In the genomic region with DNA sequence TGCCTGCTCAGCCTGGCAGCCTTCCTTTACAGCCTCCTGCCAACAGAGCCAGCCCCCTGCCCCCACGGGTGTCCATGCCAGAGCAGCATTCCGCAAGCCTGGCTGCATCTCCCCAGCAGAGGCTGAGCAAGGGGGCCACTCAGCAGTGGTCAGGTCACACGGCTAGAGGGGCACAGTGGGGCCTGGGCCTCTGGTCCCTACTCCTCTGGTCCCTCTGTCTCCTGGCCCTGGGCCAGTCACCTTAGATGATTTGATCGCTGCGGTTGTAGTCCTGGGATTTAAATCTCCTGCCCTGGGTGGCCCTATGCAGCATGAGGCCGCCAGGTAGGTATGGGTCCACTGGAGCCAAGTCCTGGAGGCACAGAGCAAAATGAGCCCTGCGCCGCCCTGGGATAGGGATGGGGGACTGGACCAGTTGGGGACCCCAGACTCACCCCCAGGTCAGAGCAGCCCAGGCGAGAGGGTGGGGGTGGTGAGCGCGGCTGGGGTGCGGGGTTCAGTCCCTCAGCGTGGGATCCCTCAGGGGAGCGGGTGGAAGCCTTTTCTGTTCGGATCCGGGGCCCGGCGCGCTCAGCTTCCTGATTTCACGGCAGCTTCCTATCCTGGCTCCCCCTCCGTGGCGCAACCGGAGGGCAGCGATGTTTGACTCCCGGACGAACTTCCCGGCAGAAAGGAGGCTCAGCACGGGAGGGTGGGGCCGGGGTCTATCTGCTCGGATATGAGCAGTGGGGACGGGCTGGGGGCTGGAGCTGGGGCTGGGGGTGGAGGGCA, we compare ENCODE assay signal across 1 cellular context.
A peak's percentile ranks its signal among the peaks of the same experiment; 100 is the strongest.
TF ChIP-seq lines count a peak whose summit lies in the region.

A gene (plus strand): TSS at position 138 of the 771 bp plus-strand sequence. CDS start 4,659 bp downstream, outside the sequence.

TF ChIP-seq in K562, 482 proteins besides CTCF, POLR2A, EP300 and RAD21 (continued from another document):
- TF ChIP-seq, protein P1, sequence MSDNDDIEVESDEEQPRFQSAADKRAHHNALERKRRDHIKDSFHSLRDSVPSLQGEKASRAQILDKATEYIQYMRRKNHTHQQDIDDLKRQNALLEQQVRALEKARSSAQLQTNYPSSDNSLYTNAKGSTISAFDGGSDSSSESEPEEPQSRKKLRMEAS (CRISPR knock-in tag; IDR thresholded peaks at IDR 0.05), result 0 out of 2 replicates have a peak, but pooled peaks have one; percentile 42
- TF ChIP-seq GABPB1 (CRISPR knock-in tag; IDR thresholded peaks at IDR 0.05), result peak; percentile 43; the same call in 1 of the 2 replicates
- TF ChIP-seq LARP7 (IDR thresholded peaks at IDR 0.05), result no peak
- TF ChIP-seq, protein P2, sequence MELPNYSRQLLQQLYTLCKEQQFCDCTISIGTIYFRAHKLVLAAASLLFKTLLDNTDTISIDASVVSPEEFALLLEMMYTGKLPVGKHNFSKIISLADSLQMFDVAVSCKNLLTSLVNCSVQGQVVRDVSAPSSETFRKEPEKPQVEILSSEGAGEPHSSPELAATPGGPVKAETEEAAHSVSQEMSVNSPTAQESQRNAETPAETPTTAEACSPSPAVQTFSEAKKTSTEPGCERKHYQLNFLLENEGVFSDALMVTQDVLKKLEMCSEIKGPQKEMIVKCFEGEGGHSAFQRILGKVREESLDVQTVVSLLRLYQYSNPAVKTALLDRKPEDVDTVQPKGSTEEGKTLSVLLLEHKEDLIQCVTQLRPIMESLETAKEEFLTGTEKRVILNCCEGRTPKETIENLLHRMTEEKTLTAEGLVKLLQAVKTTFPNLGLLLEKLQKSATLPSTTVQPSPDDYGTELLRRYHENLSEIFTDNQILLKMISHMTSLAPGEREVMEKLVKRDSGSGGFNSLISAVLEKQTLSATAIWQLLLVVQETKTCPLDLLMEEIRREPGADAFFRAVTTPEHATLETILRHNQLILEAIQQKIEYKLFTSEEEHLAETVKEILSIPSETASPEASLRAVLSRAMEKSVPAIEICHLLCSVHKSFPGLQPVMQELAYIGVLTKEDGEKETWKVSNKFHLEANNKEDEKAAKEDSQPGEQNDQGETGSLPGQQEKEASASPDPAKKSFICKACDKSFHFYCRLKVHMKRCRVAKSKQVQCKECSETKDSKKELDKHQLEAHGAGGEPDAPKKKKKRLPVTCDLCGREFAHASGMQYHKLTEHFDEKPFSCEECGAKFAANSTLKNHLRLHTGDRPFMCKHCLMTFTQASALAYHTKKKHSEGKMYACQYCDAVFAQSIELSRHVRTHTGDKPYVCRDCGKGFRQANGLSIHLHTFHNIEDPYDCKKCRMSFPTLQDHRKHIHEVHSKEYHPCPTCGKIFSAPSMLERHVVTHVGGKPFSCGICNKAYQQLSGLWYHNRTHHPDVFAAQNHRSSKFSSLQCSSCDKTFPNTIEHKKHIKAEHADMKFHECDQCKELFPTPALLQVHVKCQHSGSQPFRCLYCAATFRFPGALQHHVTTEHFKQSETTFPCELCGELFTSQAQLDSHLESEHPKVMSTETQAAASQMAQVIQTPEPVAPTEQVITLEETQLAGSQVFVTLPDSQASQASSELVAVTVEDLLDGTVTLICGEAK (IDR thresholded peaks at IDR 0.05), result peak; percentile 42
- TF ChIP-seq, protein P2 (CRISPR knock-in tag; IDR thresholded peaks at IDR 0.05), result no peak
- no peak for TF ChIP-seq CAMTA2 (CRISPR knock-in tag; conservative IDR thresholded peaks at IDR 0.05)
- no peak for TF ChIP-seq TEAD4 (IDR thresholded peaks at IDR 0.05; ENCODE audit: low read length)
- TF ChIP-seq TEAD4 (CRISPR knock-in tag; IDR thresholded peaks at IDR 0.05; ENCODE audit: borderline replicate concordance), result peak; percentile 58; the same call in 1 of the 2 replicates
- TF ChIP-seq, protein P3, sequence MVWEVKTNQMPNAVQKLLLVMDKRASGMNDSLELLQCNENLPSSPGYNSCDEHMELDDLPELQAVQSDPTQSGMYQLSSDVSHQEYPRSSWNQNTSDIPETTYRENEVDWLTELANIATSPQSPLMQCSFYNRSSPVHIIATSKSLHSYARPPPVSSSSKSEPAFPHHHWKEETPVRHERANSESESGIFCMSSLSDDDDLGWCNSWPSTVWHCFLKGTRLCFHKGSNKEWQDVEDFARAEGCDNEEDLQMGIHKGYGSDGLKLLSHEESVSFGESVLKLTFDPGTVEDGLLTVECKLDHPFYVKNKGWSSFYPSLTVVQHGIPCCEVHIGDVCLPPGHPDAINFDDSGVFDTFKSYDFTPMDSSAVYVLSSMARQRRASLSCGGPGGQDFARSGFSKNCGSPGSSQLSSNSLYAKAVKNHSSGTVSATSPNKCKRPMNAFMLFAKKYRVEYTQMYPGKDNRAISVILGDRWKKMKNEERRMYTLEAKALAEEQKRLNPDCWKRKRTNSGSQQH (CRISPR knock-in tag; IDR thresholded peaks at IDR 0.05), result no peak
- no peak for TF ChIP-seq JUN (IDR thresholded peaks at IDR 0.05; ENCODE audit: borderline replicate concordance, low read depth, low read length)
- TF ChIP-seq JUN (CRISPR knock-in tag; IDR thresholded peaks at IDR 0.05; ENCODE audit: borderline replicate concordance), result peak; percentile 44; the same call in 1 of the 2 replicates
- TF ChIP-seq, protein P4, sequence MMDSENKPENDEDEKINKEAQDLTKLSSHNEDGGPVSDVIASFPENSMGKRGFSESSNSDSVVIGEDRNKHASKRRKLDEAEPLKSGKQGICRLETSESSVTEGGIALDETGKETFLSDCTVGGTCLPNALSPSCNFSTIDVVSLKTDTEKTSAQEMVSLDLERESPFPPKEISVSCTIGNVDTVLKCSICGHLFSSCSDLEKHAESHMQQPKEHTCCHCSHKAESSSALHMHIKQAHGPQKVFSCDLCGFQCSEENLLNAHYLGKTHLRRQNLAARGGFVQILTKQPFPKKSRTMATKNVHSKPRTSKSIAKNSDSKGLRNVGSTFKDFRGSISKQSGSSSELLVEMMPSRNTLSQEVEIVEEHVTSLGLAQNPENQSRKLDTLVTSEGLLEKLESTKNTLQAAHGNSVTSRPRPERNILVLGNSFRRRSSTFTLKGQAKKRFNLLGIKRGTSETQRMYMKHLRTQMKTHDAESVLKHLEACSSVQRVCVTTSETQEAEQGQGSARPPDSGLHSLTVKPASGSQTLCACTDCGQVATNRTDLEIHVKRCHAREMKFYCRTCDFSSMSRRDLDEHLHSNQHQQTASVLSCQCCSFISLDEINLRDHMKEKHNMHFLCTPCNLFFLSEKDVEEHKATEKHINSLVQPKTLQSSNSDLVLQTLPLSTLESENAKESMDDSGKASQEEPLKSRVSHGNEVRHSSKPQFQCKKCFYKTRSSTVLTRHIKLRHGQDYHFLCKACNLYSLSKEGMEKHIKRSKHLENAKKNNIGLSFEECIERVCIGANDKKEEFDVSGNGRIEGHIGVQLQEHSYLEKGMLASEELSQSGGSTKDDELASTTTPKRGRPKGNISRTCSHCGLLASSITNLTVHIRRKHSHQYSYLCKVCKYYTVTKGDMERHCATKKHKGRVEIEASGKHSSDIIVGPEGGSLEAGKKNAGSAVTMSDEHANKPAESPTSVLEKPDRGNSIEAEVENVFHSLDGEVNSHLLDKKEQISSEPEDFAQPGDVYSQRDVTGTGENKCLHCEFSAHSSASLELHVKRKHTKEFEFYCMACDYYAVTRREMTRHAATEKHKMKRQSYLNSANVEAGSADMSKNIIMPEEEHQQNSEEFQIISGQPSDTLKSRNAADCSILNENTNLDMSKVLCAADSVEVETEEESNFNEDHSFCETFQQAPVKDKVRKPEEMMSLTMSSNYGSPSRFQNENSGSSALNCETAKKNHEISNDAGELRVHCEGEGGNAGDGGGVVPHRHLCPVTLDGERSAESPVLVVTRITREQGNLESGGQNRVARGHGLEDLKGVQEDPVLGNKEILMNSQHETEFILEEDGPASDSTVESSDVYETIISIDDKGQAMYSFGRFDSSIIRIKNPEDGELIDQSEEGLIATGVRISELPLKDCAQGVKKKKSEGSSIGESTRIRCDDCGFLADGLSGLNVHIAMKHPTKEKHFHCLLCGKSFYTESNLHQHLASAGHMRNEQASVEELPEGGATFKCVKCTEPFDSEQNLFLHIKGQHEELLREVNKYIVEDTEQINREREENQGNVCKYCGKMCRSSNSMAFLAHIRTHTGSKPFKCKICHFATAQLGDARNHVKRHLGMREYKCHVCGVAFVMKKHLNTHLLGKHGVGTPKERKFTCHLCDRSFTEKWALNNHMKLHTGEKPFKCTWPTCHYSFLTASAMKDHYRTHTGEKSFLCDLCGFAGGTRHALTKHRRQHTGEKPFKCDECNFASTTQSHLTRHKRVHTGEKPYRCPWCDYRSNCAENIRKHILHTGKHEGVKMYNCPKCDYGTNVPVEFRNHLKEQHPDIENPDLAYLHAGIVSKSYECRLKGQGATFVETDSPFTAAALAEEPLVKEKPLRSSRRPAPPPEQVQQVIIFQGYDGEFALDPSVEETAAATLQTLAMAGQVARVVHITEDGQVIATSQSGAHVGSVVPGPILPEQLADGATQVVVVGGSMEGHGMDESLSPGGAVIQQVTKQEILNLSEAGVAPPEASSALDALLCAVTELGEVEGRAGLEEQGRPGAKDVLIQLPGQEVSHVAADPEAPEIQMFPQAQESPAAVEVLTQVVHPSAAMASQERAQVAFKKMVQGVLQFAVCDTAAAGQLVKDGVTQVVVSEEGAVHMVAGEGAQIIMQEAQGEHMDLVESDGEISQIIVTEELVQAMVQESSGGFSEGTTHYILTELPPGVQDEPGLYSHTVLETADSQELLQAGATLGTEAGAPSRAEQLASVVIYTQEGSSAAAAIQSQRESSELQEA (IDR thresholded peaks at IDR 0.05; ENCODE audit: low read depth), result no peak
- TF ChIP-seq GABPB2 (CRISPR knock-in tag; conservative IDR thresholded peaks at IDR 0.05), result no peak
- no peak for TF ChIP-seq U2AF1 (optimal IDR thresholded peaks at IDR 0.05; ENCODE audit: low read depth, low read length)
- TF ChIP-seq PHF21A (IDR thresholded peaks at IDR 0.05; ENCODE audit: borderline replicate concordance, low read depth), result no peak
- TF ChIP-seq POLR2H (tag; IDR thresholded peaks at IDR 0.05; ENCODE audit: low read depth), result no peak
- peak; percentile 16 for TF ChIP-seq HMGN3 (IDR thresholded peaks at IDR 0.05; ENCODE audit: borderline replicate concordance, extremely low read depth, insufficient read length, low read depth, low read length)
- TF ChIP-seq, protein P5, sequence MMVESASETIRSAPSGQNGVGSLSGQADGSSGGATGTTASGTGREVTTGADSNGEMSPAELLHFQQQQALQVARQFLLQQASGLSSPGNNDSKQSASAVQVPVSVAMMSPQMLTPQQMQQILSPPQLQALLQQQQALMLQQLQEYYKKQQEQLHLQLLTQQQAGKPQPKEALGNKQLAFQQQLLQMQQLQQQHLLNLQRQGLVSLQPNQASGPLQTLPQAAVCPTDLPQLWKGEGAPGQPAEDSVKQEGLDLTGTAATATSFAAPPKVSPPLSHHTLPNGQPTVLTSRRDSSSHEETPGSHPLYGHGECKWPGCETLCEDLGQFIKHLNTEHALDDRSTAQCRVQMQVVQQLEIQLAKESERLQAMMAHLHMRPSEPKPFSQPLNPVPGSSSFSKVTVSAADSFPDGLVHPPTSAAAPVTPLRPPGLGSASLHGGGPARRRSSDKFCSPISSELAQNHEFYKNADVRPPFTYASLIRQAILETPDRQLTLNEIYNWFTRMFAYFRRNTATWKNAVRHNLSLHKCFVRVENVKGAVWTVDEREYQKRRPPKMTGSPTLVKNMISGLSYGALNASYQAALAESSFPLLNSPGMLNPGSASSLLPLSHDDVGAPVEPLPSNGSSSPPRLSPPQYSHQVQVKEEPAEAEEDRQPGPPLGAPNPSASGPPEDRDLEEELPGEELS (CRISPR knock-in tag; IDR thresholded peaks at IDR 0.05; ENCODE audit: borderline replicate concordance), result 0 out of 2 replicates have a peak, but pooled peaks have one; percentile 30
